11 cellular contexts compared by ENCODE assay signal in genomic region chr4:147734496-147734895, GRCh38. TPM values are rescaled to one million over a fixed set of nuclear protein-coding genes. Genes with fewer than 3 reads are reported as not detected.
DNase-seq lines count a peak whose midpoint lies in the region; ATAC-seq and TF ChIP-seq lines count a peak whose summit lies in the region.
"Had no signal": no experiment of that assay in that cellular context is flagged by ENCODE, and none has a peak within 500 bp of the region (broad histone marks: within the 10 kb centered on the region; RNA-seq: fewer than 3 reads in every experiment).

No MANE protein-coding gene starts in this region.

- no peak overlapping the region for H3K27ac ChIP-seq in breast epithelium
- no peak overlapping the region for H3K27ac ChIP-seq in neural progenitor cell

- no peak for ATAC-seq in natural killer cell
- ATAC-seq in natural killer cell treated with Interleukin-12 subunit alpha and Interleukin-12 subunit beta and Interleukin-15 and Interleukin-18, amount 100 ng/mL, for 72 hours = no peak
- ATAC-seq in HG03354 (IDR thresholded peaks at IDR 0.05; ENCODE audit: poor library complexity, severe bottlenecking, unreplicated experiment) = no peak

- H3K4me1 Mint-ChIP-seq in natural killer cell (peaks cover 48 to 50% of the 10 kb centered on the region in 2 donors), neural progenitor cell (peaks cover 55% of the 10 kb centered on the region)
- H3K4me1 Mint-ChIP-seq in natural killer cell treated with Interleukin-12 subunit alpha and Interleukin-12 subunit beta and Interleukin-15 and Interleukin-18, amount 100 ng/mL, for 72 hours (ENCODE audit: low read depth in 2 of 2) = peaks cover 23 to 39% of the 10 kb centered on the region in 2 donors

- TF ChIP-seq CTCF in natural killer cell (IDR thresholded peaks at IDR 0.05) (no peak), breast epithelium (IDR thresholded peaks at IDR 0.05) (no peak), neural progenitor cell (IDR thresholded peaks at IDR 0.05) (no peak)

- no peaks in the 10 kb centered on the region for H3K27me3 ChIP-seq in breast epithelium
- peaks cover 23% of the 10 kb centered on the region for H3K27me3 ChIP-seq in neural progenitor cell

- H3K4me3 Mint-ChIP-seq in natural killer cell (peak overlapping the region; percentile 94), neural progenitor cell (peak overlapping the region; percentile 93)
- no peak overlapping the region for H3K4me3 Mint-ChIP-seq in natural killer cell treated with Interleukin-12 subunit alpha and Interleukin-12 subunit beta and Interleukin-15 and Interleukin-18, amount 100 ng/mL, for 72 hours

- no peak overlapping the region for H2AFZ ChIP-seq in neural progenitor cell (replicated peaks)

- H3K27ac Mint-ChIP-seq in natural killer cell (no peak overlapping the region), neural progenitor cell (no peak overlapping the region)
- no peak overlapping the region for H3K27ac Mint-ChIP-seq in natural killer cell treated with Interleukin-12 subunit alpha and Interleukin-12 subunit beta and Interleukin-15 and Interleukin-18, amount 100 ng/mL, for 72 hours
- H3K27ac Mint-ChIP-seq: B cell had no signal

- peaks cover 33% of the 10 kb centered on the region for H4K20me1 ChIP-seq in neural progenitor cell (ENCODE audit: low read depth)

- peaks cover 74% of the 10 kb centered on the region for H3K79me2 ChIP-seq in neural progenitor cell (ENCODE audit: low read depth)

- H3K4me3 ChIP-seq in breast epithelium (peak overlapping the region; percentile 80 to 88 (median 83)), neural progenitor cell (no peak overlapping the region)

- no peaks in the 10 kb centered on the region for H3K36me3 ChIP-seq in breast epithelium
- H3K36me3 ChIP-seq in neural progenitor cell = no peaks in the 10 kb centered on the region

- TF ChIP-seq POLR2A in breast epithelium (IDR thresholded peaks at IDR 0.05) = no peak

- H3K27me3 Mint-ChIP-seq in natural killer cell (ENCODE audit: low read depth in 2 of 2) = no peaks in the 10 kb centered on the region
- peaks cover 5 to 12% of the 10 kb centered on the region in 2 donors for H3K27me3 Mint-ChIP-seq in natural killer cell treated with Interleukin-12 subunit alpha and Interleukin-12 subunit beta and Interleukin-15 and Interleukin-18, amount 100 ng/mL, for 72 hours
- peaks cover 26% of the 10 kb centered on the region for H3K27me3 Mint-ChIP-seq in neural progenitor cell (ENCODE audit: insufficient read depth, low read depth)
- H3K27me3 Mint-ChIP-seq: central memory CD8-positive, alpha-beta T cell had no signal

- peaks cover 71% of the 10 kb centered on the region for H3F3A ChIP-seq in neural progenitor cell (ENCODE audit: low read depth)

- H3K36me3 Mint-ChIP-seq in natural killer cell (no peaks in the 10 kb centered on the region), neural progenitor cell (no peaks in the 10 kb centered on the region)
- H3K36me3 Mint-ChIP-seq in natural killer cell treated with Interleukin-12 subunit alpha and Interleukin-12 subunit beta and Interleukin-15 and Interleukin-18, amount 100 ng/mL, for 72 hours = no peaks in the 10 kb centered on the region

- H3K9me3 Mint-ChIP-seq in natural killer cell = no peaks in the 10 kb centered on the region
- H3K9me3 Mint-ChIP-seq in natural killer cell treated with Interleukin-12 subunit alpha and Interleukin-12 subunit beta and Interleukin-15 and Interleukin-18, amount 100 ng/mL, for 72 hours = no peaks in the 10 kb centered on the region
- H3K9me3 Mint-ChIP-seq in neural progenitor cell = no peaks in the 10 kb centered on the region
- H3K9me3 Mint-ChIP-seq: central memory CD8-positive, alpha-beta T cell had no signal

- H3K9me3 ChIP-seq in breast epithelium = no peaks in the 10 kb centered on the region
- H3K9me3 ChIP-seq in neural progenitor cell (ENCODE audit: low read depth) = no peaks in the 10 kb centered on the region

- H3K4me1 ChIP-seq in breast epithelium (no peaks in the 10 kb centered on the region), neural progenitor cell (peaks cover 42% of the 10 kb centered on the region)

- H3K9ac ChIP-seq in neural progenitor cell = no peak overlapping the region

- DNase-seq in natural killer cell = no peak
- no peak for DNase-seq in natural killer cell treated with Interleukin-12 subunit alpha and Interleukin-12 subunit beta and Interleukin-15 and Interleukin-18, amount 100 ng/mL, for 72 hours (ENCODE audit: low spot score)
- no peak for DNase-seq in breast epithelium (ENCODE audit: low spot score in 2 of 2)
- no peak for DNase-seq in neural progenitor cell (ENCODE audit: low spot score)
- no peak for DNase-seq in GM19240 (ENCODE audit: insufficient read length, low spot score)
- DNase-seq in effector CD8-positive, alpha-beta T cell (lab: John Stamatoyannopoulos, UW) = no peak
- DNase-seq in NCI-H446 (lab: John Stamatoyannopoulos, UW) = no peak
- DNase-seq: Karpas-422 had no signal

- peak overlapping the region; percentile 89 for H3K4me2 ChIP-seq in neural progenitor cell

- intact Hi-C loops in natural killer cell (cut with micrococcal nuclease) (loop anchor here (5.0 kb wide), 1 partner anchor 113 kb away; no protein-coding TSS in a partner anchor), breast epithelium (cut with DNase I; ENCODE audit: low total_unique reads) (loop anchor here (10.0 kb wide), 2 partner anchors 90 to 130 kb away; no protein-coding TSS in a partner anchor)

RNA-seq across cellular contexts. Expression of gene ARHGAP10, which starts 2.6 kb away (rescaled TPM):
- 10 to 100 TPM; 13.9 to 28.7 (median 23.2) TPM for total RNA-seq in natural killer cell
- total RNA-seq in natural killer cell treated with Interleukin-12 subunit alpha and Interleukin-12 subunit beta and Interleukin-15 and Interleukin-18, amount 100 ng/mL, for 72 hours = 10 to 100 TPM in 1 of 2 donors, 1 to 10 TPM in 1; 7.4 to 11.4 TPM
- total RNA-seq in breast epithelium = 100 to 1,000 TPM in 1 of 3 donors, 10 to 100 TPM in 2; 49.5 to 138 (median 62.6) TPM
- total RNA-seq in neural progenitor cell (ENCODE audit: low replicate concordance) = 20.2 and 20.3 TPM in 2 replicates

RNA-seq across cellular contexts. Expression of gene PRMT9, which starts 50.5 kb away (rescaled TPM):
- total RNA-seq in natural killer cell (10 to 100 TPM; 13.4 to 16.6 (median 13.7) TPM), breast epithelium (10 to 100 TPM in 2 of 3 donors, 1 to 10 TPM in 1; 7.8 to 21.8 (median 10.5) TPM), neural progenitor cell (ENCODE audit: low replicate concordance) (16.8 and 24.8 TPM in 2 replicates)
- total RNA-seq in natural killer cell treated with Interleukin-12 subunit alpha and Interleukin-12 subunit beta and Interleukin-15 and Interleukin-18, amount 100 ng/mL, for 72 hours = 10 to 100 TPM in 1 of 2 donors, 1 to 10 TPM in 1; 6.5 to 11.8 TPM
